In genomic region chr9:129749575-129749974, GRCh38 we compare ENCODE assay signal across 21 cellular contexts. TPM values are rescaled to one million over a fixed set of nuclear protein-coding genes. Genes with fewer than 3 reads are reported as not detected.
"Had no signal": no experiment of that assay in that cellular context is flagged by ENCODE, and none has a peak within 500 bp of the region (broad histone marks: within the 10 kb centered on the region; RNA-seq: fewer than 3 reads in every experiment).

No MANE protein-coding gene starts in this region.

- DNase-seq: activated CD4-positive, alpha-beta T cell treated with anti-CD3 and anti-CD28 coated beads, Interleukin-2, amount 10 ng/mL, durations not matched to agents 7 days and 5 days; activated CD8-positive, alpha-beta memory T cell treated with anti-CD3 and anti-CD28 coated beads, Interleukin-2, amount 50 U/mL, for 48 hours; activated gamma-delta T cell treated with Interleukin-2 at 50 U/mL for 16 hours; amygdala; effector memory CD8-positive, alpha-beta T cell; gastrocnemius medialis; heart right ventricle; left colon; lower lobe of right lung; mucosa of descending colon; naive thymus-derived CD8-positive, alpha-beta T cell; posterior cingulate gyrus; retina; stimulated activated CD4-positive, alpha-beta T cell treated with anti-CD3 and anti-CD28 coated beads, Interleukin-15, amount 100 ng/mL, for 24 hours; stimulated activated CD4-positive, alpha-beta T cell treated with anti-CD3 and anti-CD28 coated beads, Interleukin-4, amount 100 ng/mL, for 4 hours; stimulated activated CD8-positive, alpha-beta memory T cell treated with anti-CD3 and anti-CD28 coated beads, Interleukin-4, amount 100 ng/mL, for 48 hours; stimulated activated naive CD4-positive, alpha-beta T cell treated with Interleukin-2 at 50 U/mL for 16 hours; SW 1271 had no signal

- H3K36me3 ChIP-seq: gastrocnemius medialis, heart right ventricle, lower lobe of right lung had no signal

- H3K36me3 Mint-ChIP-seq: activated naive CD8-positive, alpha-beta T cell; naive thymus-derived CD8-positive, alpha-beta T cell had no signal

- ATAC-seq: effector memory CD8-positive, alpha-beta T cell; gastrocnemius medialis; heart right ventricle; left colon; lower lobe of right lung; mucosa of descending colon; naive thymus-derived CD8-positive, alpha-beta T cell had no signal

- H3K27ac ChIP-seq: epithelial cell of prostate, gastrocnemius medialis, heart right ventricle, lower lobe of right lung had no signal

- H3K4me3 Mint-ChIP-seq: activated CD4-positive, alpha-beta T cell treated with anti-CD3 and anti-CD28 coated beads, Interleukin-2, amount 10 ng/mL, durations not matched to agents 7 days and 5 days; activated naive CD8-positive, alpha-beta T cell; dendritic cell treated with granulocyte-macrophage colony-stimulating factor and Interleukin-4, amounts not matched to agents 40 ng/mL and 50 ng/mL, for 4 days; effector memory CD8-positive, alpha-beta T cell; naive thymus-derived CD8-positive, alpha-beta T cell had no signal

- H3K9me3 ChIP-seq: gastrocnemius medialis, heart right ventricle, lower lobe of right lung, mucosa of descending colon had no signal

- H3K9me3 Mint-ChIP-seq: activated CD4-positive, alpha-beta T cell treated with anti-CD3 and anti-CD28 coated beads, Interleukin-2, amount 10 ng/mL, durations not matched to agents 7 days and 5 days; dendritic cell treated with granulocyte-macrophage colony-stimulating factor and Interleukin-4, amounts not matched to agents 40 ng/mL and 50 ng/mL, for 4 days; effector memory CD8-positive, alpha-beta T cell; naive thymus-derived CD8-positive, alpha-beta T cell had no signal

- H3K4me3 ChIP-seq: gastrocnemius medialis, heart right ventricle, lower lobe of right lung, mucosa of descending colon had no signal

- H3K27me3 Mint-ChIP-seq: activated naive CD8-positive, alpha-beta T cell had no signal

RNA-seq across cellular contexts. Expression of gene PTGES, which starts 3.3 kb away (rescaled TPM):
- total RNA-seq: activated CD4-positive, alpha-beta T cell treated with anti-CD3 and anti-CD28 coated beads, Interleukin-2, amount 10 ng/mL, durations not matched to agents 7 days and 5 days; naive thymus-derived CD8-positive, alpha-beta T cell had no signal
